ENCODE assay signal across 1 cellular context in genomic region chr9:34376596-34377401, GRCh38.
A peak's percentile ranks its signal among the peaks of the same experiment; 100 is the strongest.
TF ChIP-seq lines count a peak whose summit lies in the region.

Gene MYORG, minus strand, starts transcription at chr9:34376898. Its CDS starts 3,955 bp downstream, at chr9:34372943.

TF ChIP-seq in HEK293, 187 proteins besides CTCF, POLR2A, EP300 and RAD21 (continued from another document):
- TF ChIP-seq ELK4 (IDR thresholded peaks at IDR 0.05; ENCODE audit: borderline replicate concordance, low read depth, low read length), result no peak
- TF ChIP-seq ZNF580 (tag by site-specific recombination; IDR thresholded peaks at IDR 0.05), result no peak
- no peak for TF ChIP-seq ZNF202 (tag by site-specific recombination; IDR thresholded peaks at IDR 0.05; ENCODE audit: borderline replicate concordance)
- no peak for TF ChIP-seq ZNF664 (tag by site-specific recombination; IDR thresholded peaks at IDR 0.05)
- 0 out of 2 replicates have a peak, but pooled peaks have one; percentile 34 for TF ChIP-seq ZNF692 (tag by site-specific recombination; IDR thresholded peaks at IDR 0.05)
- no peak for TF ChIP-seq ZNF785 (tag by site-specific recombination; IDR thresholded peaks at IDR 0.05)
- peak; percentile 61 for TF ChIP-seq ZNF341 (tag by site-specific recombination; IDR thresholded peaks at IDR 0.05; ENCODE audit: low read depth)
- TF ChIP-seq ZBTB10 (tag by site-specific recombination; IDR thresholded peaks at IDR 0.05), result no peak; the same call in 1 of the 2 replicates
- no peak for TF ChIP-seq ZNF239 (tag by site-specific recombination; IDR thresholded peaks at IDR 0.05)
- TF ChIP-seq ZNF518A (tag by site-specific recombination; conservative IDR thresholded peaks at IDR 0.05; ENCODE audit: low read depth), result no peak
- peak; percentile 54; the same call in 1 of the 2 replicates for TF ChIP-seq ZNF324 (tag by site-specific recombination; IDR thresholded peaks at IDR 0.05)
- no peak for TF ChIP-seq ZSCAN23 (tag by site-specific recombination; IDR thresholded peaks at IDR 0.05)
- TF ChIP-seq ZNF529 (tag by site-specific recombination; IDR thresholded peaks at IDR 0.05; ENCODE audit: insufficient replicate concordance), result no peak
- no peak for TF ChIP-seq ZNF791 (tag by site-specific recombination; IDR thresholded peaks at IDR 0.05)
- no peak for TF ChIP-seq ZNF549 (tag by site-specific recombination; IDR thresholded peaks at IDR 0.05)
- TF ChIP-seq ZNF416 (tag by site-specific recombination; IDR thresholded peaks at IDR 0.05), result no peak
- no peak for TF ChIP-seq PRDM1 (tag by site-specific recombination; IDR thresholded peaks at IDR 0.05)
- no peak for TF ChIP-seq OSR2 (tag by site-specific recombination; IDR thresholded peaks at IDR 0.05)
